3 cellular contexts compared by ENCODE assay signal in genomic region chr13:39016789-39017188, GRCh38.
TF ChIP-seq lines count a peak whose summit lies in the region.

No MANE protein-coding gene starts in this region.

TF ChIP-seq in GM23338, 12 proteins besides CTCF, POLR2A, EP300 and RAD21 (continues in another document):
- TF ChIP-seq REST (IDR thresholded peaks at IDR 0.05; ENCODE audit: unreplicated experiment) = no peak
- TF ChIP-seq JUNB (IDR thresholded peaks at IDR 0.05; ENCODE audit: unreplicated experiment) = no peak
- TF ChIP-seq EZH2phosphoT487 (IDR thresholded peaks at IDR 0.05; ENCODE audit: unreplicated experiment) = no peak
- no peak for TF ChIP-seq ZNF114 (CRISPR knock-in tag; IDR thresholded peaks at IDR 0.05)

TF ChIP-seq in IMR-90, 13 proteins besides CTCF, POLR2A, EP300 and RAD21:
- TF ChIP-seq MAFK (IDR thresholded peaks at IDR 0.05; ENCODE audit: low read depth, low read length) (no peak), MXI1 (IDR thresholded peaks at IDR 0.05; ENCODE audit: borderline replicate concordance, low read depth, low read length) (no peak)

TF ChIP-seq in WTC11, 78 proteins besides CTCF, POLR2A, EP300 and RAD21:
- TF ChIP-seq, protein P1, sequence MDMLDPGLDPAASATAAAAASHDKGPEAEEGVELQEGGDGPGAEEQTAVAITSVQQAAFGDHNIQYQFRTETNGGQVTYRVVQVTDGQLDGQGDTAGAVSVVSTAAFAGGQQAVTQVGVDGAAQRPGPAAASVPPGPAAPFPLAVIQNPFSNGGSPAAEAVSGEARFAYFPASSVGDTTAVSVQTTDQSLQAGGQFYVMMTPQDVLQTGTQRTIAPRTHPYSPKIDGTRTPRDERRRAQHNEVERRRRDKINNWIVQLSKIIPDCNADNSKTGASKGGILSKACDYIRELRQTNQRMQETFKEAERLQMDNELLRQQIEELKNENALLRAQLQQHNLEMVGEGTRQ (CRISPR knock-in tag; IDR thresholded peaks at IDR 0.05) = no peak
- TF ChIP-seq ZBTB21 (CRISPR knock-in tag; IDR thresholded peaks at IDR 0.05; ENCODE audit: borderline replicate concordance) (no peak), MAX (CRISPR knock-in tag; IDR thresholded peaks at IDR 0.05) (no peak), GABPB1 (CRISPR knock-in tag; IDR thresholded peaks at IDR 0.05) (no peak), NFYB (CRISPR knock-in tag; conservative IDR thresholded peaks at IDR 0.05; ENCODE audit: low read depth) (no peak)
- TF ChIP-seq, protein P2, sequence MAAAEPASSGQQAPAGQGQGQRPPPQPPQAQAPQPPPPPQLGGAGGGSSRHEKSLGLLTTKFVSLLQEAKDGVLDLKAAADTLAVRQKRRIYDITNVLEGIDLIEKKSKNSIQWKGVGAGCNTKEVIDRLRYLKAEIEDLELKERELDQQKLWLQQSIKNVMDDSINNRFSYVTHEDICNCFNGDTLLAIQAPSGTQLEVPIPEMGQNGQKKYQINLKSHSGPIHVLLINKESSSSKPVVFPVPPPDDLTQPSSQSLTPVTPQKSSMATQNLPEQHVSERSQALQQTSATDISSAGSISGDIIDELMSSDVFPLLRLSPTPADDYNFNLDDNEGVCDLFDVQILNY (CRISPR knock-in tag; IDR thresholded peaks at IDR 0.05) = no peak
- TF ChIP-seq, protein P3, sequence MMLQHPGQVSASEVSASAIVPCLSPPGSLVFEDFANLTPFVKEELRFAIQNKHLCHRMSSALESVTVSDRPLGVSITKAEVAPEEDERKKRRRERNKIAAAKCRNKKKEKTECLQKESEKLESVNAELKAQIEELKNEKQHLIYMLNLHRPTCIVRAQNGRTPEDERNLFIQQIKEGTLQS (CRISPR knock-in tag; conservative IDR thresholded peaks at IDR 0.05) = no peak
